Comparison of ENCODE assay signal across 8 cellular contexts in genomic region chr1:236868625-236869467, GRCh38.
DNase-seq lines count a peak whose midpoint lies in the region; ATAC-seq, FAIRE-seq and TF ChIP-seq lines count a peak whose summit lies in the region.

No MANE protein-coding gene starts in this region.

- ATAC-seq in HG03439 (IDR thresholded peaks at IDR 0.05; ENCODE audit: unreplicated experiment): peak; percentile 55
- peak; percentile 74 for ATAC-seq in PC-3
- peak; percentile 56 to 72 for ATAC-seq in activated naive CD4-positive, alpha-beta T cell treated with anti-CD3 and anti-CD28 coated beads, Interleukin-2, amount 50 U/mL, for 72 hours
- no peak for ATAC-seq in GM19324 (IDR thresholded peaks at IDR 0.05; ENCODE audit: low FRiP score, unreplicated experiment)

- H3K4me3 ChIP-seq in Caco-2 (ENCODE audit: low read depth, low read length): no peak overlapping the region
- H3K4me3 ChIP-seq in PC-3 (ENCODE audit: low read length): no peak overlapping the region
- no peak overlapping the region for H3K4me3 ChIP-seq in iPS DF 6.9 (ENCODE audit: low read length)

- POLR2A ChIA-PET in Caco-2 (lab: Charles Lee) (no interaction called here), PC-3 (lab: Charles Lee; ENCODE audit: unreplicated experiment) (no interaction called here)

- H3K27me3 ChIP-seq in Caco-2 (replicated peaks; ENCODE audit: control insufficient read depth, insufficient read depth, low read length) (no peaks in the 10 kb centered on the region), PC-3 (ENCODE audit: low read length) (no peaks in the 10 kb centered on the region), iPS DF 6.9 (ENCODE audit: control insufficient read depth, insufficient read depth, low read length) (no peaks in the 10 kb centered on the region)

- no peaks in the 10 kb centered on the region for H3K9me2 ChIP-seq in PC-3 (replicated peaks; ENCODE audit: low read length)

- H3K9me3 ChIP-seq in Caco-2: no peaks in the 10 kb centered on the region
- no peaks in the 10 kb centered on the region for H3K9me3 ChIP-seq in PC-3 (ENCODE audit: low read length)
- no peaks in the 10 kb centered on the region for H3K9me3 ChIP-seq in iPS DF 6.9 (ENCODE audit: control insufficient read depth, insufficient read depth, low read length)

- no peak overlapping the region for H3K9ac ChIP-seq in PC-3 (ENCODE audit: low read length)

- H3K27ac Mint-ChIP-seq in Caco-2 (ENCODE audit: unreplicated experiment): no peak overlapping the region
- H3K27ac Mint-ChIP-seq in activated naive CD4-positive, alpha-beta T cell treated with anti-CD3 and anti-CD28 coated beads, Interleukin-2, amount 50 U/mL, for 72 hours: no peak overlapping the region

- TF ChIP-seq CTCF in Caco-2 (IDR thresholded peaks at IDR 0.05; ENCODE audit: insufficient read depth in 1 of 2, low read depth in 1 of 2, low read length in 1 of 2, severe bottlenecking in 1 of 2, unreplicated experiment in 1 of 2) (peak; percentile 84 to 95), PC-3 (conservative IDR thresholded peaks at IDR 0.05; ENCODE audit: low read depth, low read length) (peak; percentile 85)

- no peaks in the 10 kb centered on the region for H3K9me3 Mint-ChIP-seq in Caco-2 (ENCODE audit: unreplicated experiment)
- H3K9me3 Mint-ChIP-seq in activated naive CD4-positive, alpha-beta T cell treated with anti-CD3 and anti-CD28 coated beads, Interleukin-2, amount 50 U/mL, for 72 hours: no peaks in the 10 kb centered on the region

- H3K27ac ChIP-seq in PC-3 (ENCODE audit: low read length) (no peak overlapping the region), iPS DF 6.9 (ENCODE audit: low read length) (no peak overlapping the region)

- no peaks in the 10 kb centered on the region for H4K20me1 ChIP-seq in PC-3 (ENCODE audit: low read length)

- H3F3A ChIP-seq in PC-3 (ENCODE audit: low read length, unreplicated experiment): no peaks in the 10 kb centered on the region

- H3K4me2 ChIP-seq in PC-3 (ENCODE audit: low read length): no peak overlapping the region

- no peaks in the 10 kb centered on the region for H3K4me1 Mint-ChIP-seq in Caco-2 (ENCODE audit: low read depth, unreplicated experiment)

- no peak overlapping the region for H2AFZ ChIP-seq in PC-3 (ENCODE audit: low read length)

- BruUV-seq in Caco-2 (replicated peaks; lab: Mats Ljungman, UMichigan) (no TSS peak), PC-3 (replicated peaks; lab: Mats Ljungman, UMichigan) (no TSS peak)

- peaks cover 17% of the 10 kb centered on the region for H3K36me3 Mint-ChIP-seq in Caco-2 (ENCODE audit: insufficient read depth, unreplicated experiment)
- peaks cover 6 to 11% of the 10 kb centered on the region in 2 donors for H3K36me3 Mint-ChIP-seq in activated naive CD4-positive, alpha-beta T cell treated with anti-CD3 and anti-CD28 coated beads, Interleukin-2, amount 50 U/mL, for 72 hours

- WGBS in iPS DF 6.9 (ENCODE audit: insufficient coverage, insufficient read length): no CpG with 5 or more reads among the region's 6 CpGs

- H3K4me3 Mint-ChIP-seq in Caco-2 (ENCODE audit: unreplicated experiment): no peak overlapping the region

- H3K36me3 ChIP-seq in Caco-2 (ENCODE audit: control insufficient read depth, insufficient read depth, low read length) (no peaks in the 10 kb centered on the region), PC-3 (ENCODE audit: low read depth, low read length) (peaks cover 6% of the 10 kb centered on the region), iPS DF 6.9 (ENCODE audit: control insufficient read depth, insufficient read depth, low read length) (no peaks in the 10 kb centered on the region)

- no peaks in the 10 kb centered on the region for H3K27me3 Mint-ChIP-seq in Caco-2 (ENCODE audit: insufficient read depth, unreplicated experiment)

- intact Hi-C loops in Caco-2 (cut with micrococcal nuclease; ENCODE audit: unreplicated experiment) (loop anchor here (1.0 to 5.0 kb wide), 6 partner anchors 74 to 766 kb away; partner anchors contain the start of gene MTR), PC-3 (cut with micrococcal nuclease) (loop anchor here (2.0 to 10.0 kb wide), 3 partner anchors 116 to 516 kb away; no protein-coding TSS in a partner anchor)

- FAIRE-seq in GM19239 (lab: Jason Lieb, UNC): peak; percentile 84

- H3K4me1 ChIP-seq in Caco-2 (no peaks in the 10 kb centered on the region), PC-3 (ENCODE audit: insufficient read depth, low read length) (no peaks in the 10 kb centered on the region), iPS DF 6.9 (ENCODE audit: control insufficient read depth, insufficient read depth, low read length) (no peaks in the 10 kb centered on the region)

- DNase-seq in Caco-2: peak in 1 of 2 experiments; percentile 58
- peak; percentile 36 for DNase-seq in GM19239 (ENCODE audit: insufficient read length, low spot score)
- peak; percentile 54 for DNase-seq in PC-3
- DNase-seq in activated naive CD4-positive, alpha-beta T cell treated with anti-CD3 and anti-CD28 coated beads, Interleukin-2, amount 50 U/mL, for 72 hours (ENCODE audit: low spot score in 2 of 2): peak in 1 of 2 donors; percentile 27
- peak; percentile 52 for DNase-seq in iPS DF 6.9 (ENCODE audit: low read depth, low spot score)
- peak; percentile 40 for DNase-seq in stimulated activated CD4-positive, alpha-beta T cell treated with anti-CD3 and anti-CD28 coated beads, Interleukin-4, amount 100 ng/mL, for 24 hours

- H3K79me2 ChIP-seq in PC-3 (ENCODE audit: low read length): no peaks in the 10 kb centered on the region

- CTCF ChIA-PET in Caco-2 (lab: Charles Lee) (interaction anchor here (1.0 kb wide), 1 partner anchor 115 kb away, joined by 7 read pairs; no protein-coding TSS in a partner anchor), PC-3 (lab: Charles Lee) (interaction anchor here (0.5 kb wide), 1 partner anchor 248 kb away, joined by 3 read pairs; no protein-coding TSS in a partner anchor)
